In the genomic region with DNA sequence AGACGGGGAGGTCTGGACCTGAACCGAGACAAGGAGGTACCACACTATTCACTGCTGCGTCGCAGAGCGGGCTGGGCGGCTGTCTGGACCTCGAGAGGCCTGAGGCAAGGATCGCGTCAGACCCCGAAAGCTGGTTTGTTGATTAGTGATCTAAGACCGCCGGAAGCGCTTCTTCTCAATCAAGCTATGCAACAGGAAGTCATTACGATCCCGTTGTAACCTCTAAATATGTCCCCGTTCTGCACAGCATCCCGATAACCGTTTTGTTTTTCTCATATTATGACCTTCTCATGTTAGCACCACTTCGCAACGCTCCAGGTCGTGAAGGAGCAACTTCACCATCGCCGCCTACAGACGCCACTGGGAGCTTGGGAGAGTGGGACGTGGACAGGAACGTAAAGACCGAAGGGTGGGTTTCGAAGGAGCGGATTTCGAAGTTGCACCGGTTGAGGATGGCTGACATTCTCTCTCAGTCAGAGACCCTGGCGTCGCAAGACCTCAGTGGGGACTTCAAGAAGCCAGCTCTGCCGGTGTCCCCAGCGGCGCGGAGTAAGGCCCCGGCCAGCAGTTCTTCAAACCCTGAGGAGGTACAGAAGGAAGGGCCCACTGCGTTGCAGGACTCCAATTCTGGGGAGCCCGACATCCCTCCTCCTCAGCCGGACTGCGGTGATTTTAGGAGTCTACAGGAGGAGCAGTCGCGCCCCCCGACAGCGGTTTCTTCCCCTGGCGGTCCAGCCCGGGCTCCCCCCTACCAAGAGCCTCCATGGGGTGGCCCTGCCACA, we compare ENCODE assay signal across 1 cellular context.
TF ChIP-seq lines count a peak whose summit lies in the region.

A gene with protein sequence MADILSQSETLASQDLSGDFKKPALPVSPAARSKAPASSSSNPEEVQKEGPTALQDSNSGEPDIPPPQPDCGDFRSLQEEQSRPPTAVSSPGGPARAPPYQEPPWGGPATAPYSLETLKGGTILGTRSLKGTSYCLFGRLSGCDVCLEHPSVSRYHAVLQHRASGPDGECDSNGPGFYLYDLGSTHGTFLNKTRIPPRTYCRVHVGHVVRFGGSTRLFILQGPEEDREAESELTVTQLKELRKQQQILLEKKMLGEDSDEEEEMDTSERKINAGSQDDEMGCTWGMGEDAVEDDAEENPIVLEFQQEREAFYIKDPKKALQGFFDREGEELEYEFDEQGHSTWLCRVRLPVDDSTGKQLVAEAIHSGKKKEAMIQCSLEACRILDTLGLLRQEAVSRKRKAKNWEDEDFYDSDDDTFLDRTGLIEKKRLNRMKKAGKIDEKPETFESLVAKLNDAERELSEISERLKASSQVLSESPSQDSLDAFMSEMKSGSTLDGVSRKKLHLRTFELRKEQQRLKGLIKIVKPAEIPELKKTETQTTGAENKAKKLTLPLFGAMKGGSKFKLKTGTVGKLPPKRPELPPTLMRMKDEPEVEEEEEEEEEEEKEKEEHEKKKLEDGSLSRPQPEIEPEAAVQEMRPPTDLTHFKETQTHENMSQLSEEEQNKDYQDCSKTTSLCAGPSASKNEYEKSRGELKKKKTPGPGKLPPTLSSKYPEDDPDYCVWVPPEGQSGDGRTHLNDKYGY (plus strand): TSS at position 427 of the 782 bp plus-strand sequence. CDS start 26 bp downstream, at position 453.
A gene with protein sequence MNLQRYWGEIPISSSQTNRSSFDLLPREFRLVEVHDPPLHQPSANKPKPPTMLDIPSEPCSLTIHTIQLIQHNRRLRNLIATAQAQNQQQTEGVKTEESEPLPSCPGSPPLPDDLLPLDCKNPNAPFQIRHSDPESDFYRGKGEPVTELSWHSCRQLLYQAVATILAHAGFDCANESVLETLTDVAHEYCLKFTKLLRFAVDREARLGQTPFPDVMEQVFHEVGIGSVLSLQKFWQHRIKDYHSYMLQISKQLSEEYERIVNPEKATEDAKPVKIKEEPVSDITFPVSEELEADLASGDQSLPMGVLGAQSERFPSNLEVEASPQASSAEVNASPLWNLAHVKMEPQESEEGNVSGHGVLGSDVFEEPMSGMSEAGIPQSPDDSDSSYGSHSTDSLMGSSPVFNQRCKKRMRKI (minus strand): TSS at position 152 of the 782 bp plus-strand sequence. CDS start 1,422 bp downstream, outside the sequence.

TF ChIP-seq in K562, 482 proteins besides CTCF, POLR2A, EP300 and RAD21 (continued from another document and continues in another):
- TF ChIP-seq, protein P1, sequence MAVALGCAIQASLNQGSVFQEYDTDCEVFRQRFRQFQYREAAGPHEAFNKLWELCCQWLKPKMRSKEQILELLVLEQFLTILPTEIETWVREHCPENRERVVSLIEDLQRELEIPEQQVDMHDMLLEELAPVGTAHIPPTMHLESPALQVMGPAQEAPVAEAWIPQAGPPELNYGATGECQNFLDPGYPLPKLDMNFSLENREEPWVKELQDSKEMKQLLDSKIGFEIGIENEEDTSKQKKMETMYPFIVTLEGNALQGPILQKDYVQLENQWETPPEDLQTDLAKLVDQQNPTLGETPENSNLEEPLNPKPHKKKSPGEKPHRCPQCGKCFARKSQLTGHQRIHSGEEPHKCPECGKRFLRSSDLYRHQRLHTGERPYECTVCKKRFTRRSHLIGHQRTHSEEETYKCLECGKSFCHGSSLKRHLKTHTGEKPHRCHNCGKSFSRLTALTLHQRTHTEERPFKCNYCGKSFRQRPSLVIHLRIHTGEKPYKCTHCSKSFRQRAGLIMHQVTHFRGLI (CRISPR knock-in tag; IDR thresholded peaks at IDR 0.05) = no peak
- TF ChIP-seq FOXJ3 (CRISPR knock-in tag; IDR thresholded peaks at IDR 0.05) (no peak), CREBBP (IDR thresholded peaks at IDR 0.05; ENCODE audit: low read depth, low read length) (no peak), HDAC6 (IDR thresholded peaks at IDR 0.05; ENCODE audit: low read depth, low read length) (no peak), PHF21A (IDR thresholded peaks at IDR 0.05; ENCODE audit: borderline replicate concordance, low read depth) (peak; percentile 64; the same call in 1 of the 2 replicates), THRAP3 (IDR thresholded peaks at IDR 0.05; ENCODE audit: borderline replicate concordance) (peak; percentile 95), ZC3H8 (IDR thresholded peaks at IDR 0.05) (peak; percentile 93), SRSF9 (IDR thresholded peaks at IDR 0.05; ENCODE audit: borderline replicate concordance, low read depth, low read length) (no peak), EP400 (IDR thresholded peaks at IDR 0.05) (peak; percentile 96), ZNF224 (CRISPR knock-in tag; IDR thresholded peaks at IDR 0.05) (no peak), GATAD2A (IDR thresholded peaks at IDR 0.05) (0 out of 2 replicates have a peak, but pooled peaks have one; percentile 46), PRMT5 (CRISPR knock-in tag; IDR thresholded peaks at IDR 0.05) (no peak), MTA1 (IDR thresholded peaks at IDR 0.05; ENCODE audit: borderline replicate concordance) (peak; percentile 85; the same call in 1 of the 2 replicates), ZNF3 (CRISPR knock-in tag; IDR thresholded peaks at IDR 0.05) (0 out of 2 replicates have a peak, but pooled peaks have one; percentile 28), XRCC4 (IDR thresholded peaks at IDR 0.05; ENCODE audit: extremely low read depth, insufficient read depth, insufficient read length) (no peak), ZEB2 (IDR thresholded peaks at IDR 0.05) (peak; percentile 100), BMI1 (IDR thresholded peaks at IDR 0.05; ENCODE audit: low read length) (no peak), E2F3 (CRISPR knock-in tag; IDR thresholded peaks at IDR 0.05) (peak; percentile 36; the same call in 1 of the 2 replicates), CBX2 (IDR thresholded peaks at IDR 0.05; ENCODE audit: insufficient read depth, low read length, poor library complexity, severe bottlenecking) (no peak), KLF1 (tag; IDR thresholded peaks at IDR 0.05) (peak; percentile 58; the same call in 1 of the 2 replicates), SOX6 (IDR thresholded peaks at IDR 0.05) (peak; percentile 73; the same call in 1 of the 2 replicates), ZNF507 (tag; conservative IDR thresholded peaks at IDR 0.05) (no peak), ZNF12 (CRISPR knock-in tag; IDR thresholded peaks at IDR 0.05) (0 out of 2 replicates have a peak, but pooled peaks have one; percentile 45), ARID2 (IDR thresholded peaks at IDR 0.05) (0 out of 2 replicates have a peak, but pooled peaks have one; percentile 57), ZNF217 (CRISPR knock-in tag; IDR thresholded peaks at IDR 0.05) (no peak), ZSCAN32 (CRISPR knock-in tag; IDR thresholded peaks at IDR 0.05) (no peak), SMARCC2 (IDR thresholded peaks at IDR 0.05; ENCODE audit: low read depth) (no peak), TCF7 (IDR thresholded peaks at IDR 0.05; ENCODE audit: borderline replicate concordance) (0 out of 2 replicates have a peak, but pooled peaks have one; percentile 25), FOXK1 (CRISPR knock-in tag; IDR thresholded peaks at IDR 0.05; ENCODE audit: borderline replicate concordance) (no peak; the same call in 1 of the 2 replicates), SMAD1 (IDR thresholded peaks at IDR 0.05; ENCODE audit: low read depth, low read length, partially characterized antibody) (peak; percentile 70), HMGN3 (IDR thresholded peaks at IDR 0.05; ENCODE audit: borderline replicate concordance, extremely low read depth, insufficient read length, low read depth, low read length) (no peak), HSF4 (CRISPR knock-in tag; IDR thresholded peaks at IDR 0.05; ENCODE audit: borderline replicate concordance) (no peak)
- TF ChIP-seq, protein P2, sequence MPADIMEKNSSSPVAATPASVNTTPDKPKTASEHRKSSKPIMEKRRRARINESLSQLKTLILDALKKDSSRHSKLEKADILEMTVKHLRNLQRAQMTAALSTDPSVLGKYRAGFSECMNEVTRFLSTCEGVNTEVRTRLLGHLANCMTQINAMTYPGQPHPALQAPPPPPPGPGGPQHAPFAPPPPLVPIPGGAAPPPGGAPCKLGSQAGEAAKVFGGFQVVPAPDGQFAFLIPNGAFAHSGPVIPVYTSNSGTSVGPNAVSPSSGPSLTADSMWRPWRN (IDR thresholded peaks at IDR 0.05; ENCODE audit: low read depth) = peak; percentile 54; the same call in 1 of the 2 replicates
- TF ChIP-seq, protein P3, sequence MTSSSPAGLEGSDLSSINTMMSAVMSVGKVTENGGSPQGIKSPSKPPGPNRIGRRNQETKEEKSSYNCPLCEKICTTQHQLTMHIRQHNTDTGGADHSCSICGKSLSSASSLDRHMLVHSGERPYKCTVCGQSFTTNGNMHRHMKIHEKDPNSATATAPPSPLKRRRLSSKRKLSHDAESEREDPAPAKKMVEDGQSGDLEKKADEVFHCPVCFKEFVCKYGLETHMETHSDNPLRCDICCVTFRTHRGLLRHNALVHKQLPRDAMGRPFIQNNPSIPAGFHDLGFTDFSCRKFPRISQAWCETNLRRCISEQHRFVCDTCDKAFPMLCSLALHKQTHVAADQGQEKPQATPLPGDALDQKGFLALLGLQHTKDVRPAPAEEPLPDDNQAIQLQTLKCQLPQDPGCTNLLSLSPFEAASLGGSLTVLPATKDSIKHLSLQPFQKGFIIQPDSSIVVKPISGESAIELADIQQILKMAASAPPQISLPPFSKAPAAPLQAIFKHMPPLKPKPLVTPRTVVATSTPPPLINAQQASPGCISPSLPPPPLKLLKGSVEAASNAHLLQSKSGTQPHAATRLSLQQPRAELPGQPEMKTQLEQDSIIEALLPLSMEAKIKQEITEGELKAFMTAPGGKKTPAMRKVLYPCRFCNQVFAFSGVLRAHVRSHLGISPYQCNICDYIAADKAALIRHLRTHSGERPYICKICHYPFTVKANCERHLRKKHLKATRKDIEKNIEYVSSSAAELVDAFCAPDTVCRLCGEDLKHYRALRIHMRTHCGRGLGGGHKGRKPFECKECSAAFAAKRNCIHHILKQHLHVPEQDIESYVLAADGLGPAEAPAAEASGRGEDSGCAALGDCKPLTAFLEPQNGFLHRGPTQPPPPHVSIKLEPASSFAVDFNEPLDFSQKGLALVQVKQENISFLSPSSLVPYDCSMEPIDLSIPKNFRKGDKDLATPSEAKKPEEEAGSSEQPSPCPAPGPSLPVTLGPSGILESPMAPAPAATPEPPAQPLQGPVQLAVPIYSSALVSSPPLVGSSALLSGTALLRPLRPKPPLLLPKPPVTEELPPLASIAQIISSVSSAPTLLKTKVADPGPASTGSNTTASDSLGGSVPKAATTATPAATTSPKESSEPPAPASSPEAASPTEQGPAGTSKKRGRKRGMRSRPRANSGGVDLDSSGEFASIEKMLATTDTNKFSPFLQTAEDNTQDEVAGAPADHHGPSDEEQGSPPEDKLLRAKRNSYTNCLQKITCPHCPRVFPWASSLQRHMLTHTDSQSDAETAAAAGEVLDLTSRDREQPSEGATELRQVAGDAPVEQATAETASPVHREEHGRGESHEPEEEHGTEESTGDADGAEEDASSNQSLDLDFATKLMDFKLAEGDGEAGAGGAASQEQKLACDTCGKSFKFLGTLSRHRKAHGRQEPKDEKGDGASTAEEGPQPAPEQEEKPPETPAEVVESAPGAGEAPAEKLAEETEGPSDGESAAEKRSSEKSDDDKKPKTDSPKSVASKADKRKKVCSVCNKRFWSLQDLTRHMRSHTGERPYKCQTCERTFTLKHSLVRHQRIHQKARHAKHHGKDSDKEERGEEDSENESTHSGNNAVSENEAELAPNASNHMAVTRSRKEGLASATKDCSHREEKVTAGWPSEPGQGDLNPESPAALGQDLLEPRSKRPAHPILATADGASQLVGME (CRISPR knock-in tag; IDR thresholded peaks at IDR 0.05) = peak; percentile 82; the same call in 1 of the 2 replicates
- TF ChIP-seq, protein P4, sequence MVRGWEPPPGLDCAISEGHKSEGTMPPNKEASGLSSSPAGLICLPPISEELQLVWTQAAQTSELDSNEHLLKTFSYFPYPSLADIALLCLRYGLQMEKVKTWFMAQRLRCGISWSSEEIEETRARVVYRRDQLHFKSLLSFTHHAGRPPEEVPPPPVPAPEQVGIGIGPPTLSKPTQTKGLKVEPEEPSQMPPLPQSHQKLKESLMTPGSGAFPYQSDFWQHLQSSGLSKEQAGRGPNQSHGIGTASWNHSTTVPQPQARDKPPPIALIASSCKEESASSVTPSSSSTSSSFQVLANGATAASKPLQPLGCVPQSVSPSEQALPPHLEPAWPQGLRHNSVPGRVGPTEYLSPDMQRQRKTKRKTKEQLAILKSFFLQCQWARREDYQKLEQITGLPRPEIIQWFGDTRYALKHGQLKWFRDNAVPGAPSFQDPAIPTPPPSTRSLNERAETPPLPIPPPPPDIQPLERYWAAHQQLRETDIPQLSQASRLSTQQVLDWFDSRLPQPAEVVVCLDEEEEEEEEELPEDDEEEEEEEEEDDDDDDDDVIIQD (CRISPR knock-in tag; IDR thresholded peaks at IDR 0.05) = no peak
- TF ChIP-seq, protein P5, sequence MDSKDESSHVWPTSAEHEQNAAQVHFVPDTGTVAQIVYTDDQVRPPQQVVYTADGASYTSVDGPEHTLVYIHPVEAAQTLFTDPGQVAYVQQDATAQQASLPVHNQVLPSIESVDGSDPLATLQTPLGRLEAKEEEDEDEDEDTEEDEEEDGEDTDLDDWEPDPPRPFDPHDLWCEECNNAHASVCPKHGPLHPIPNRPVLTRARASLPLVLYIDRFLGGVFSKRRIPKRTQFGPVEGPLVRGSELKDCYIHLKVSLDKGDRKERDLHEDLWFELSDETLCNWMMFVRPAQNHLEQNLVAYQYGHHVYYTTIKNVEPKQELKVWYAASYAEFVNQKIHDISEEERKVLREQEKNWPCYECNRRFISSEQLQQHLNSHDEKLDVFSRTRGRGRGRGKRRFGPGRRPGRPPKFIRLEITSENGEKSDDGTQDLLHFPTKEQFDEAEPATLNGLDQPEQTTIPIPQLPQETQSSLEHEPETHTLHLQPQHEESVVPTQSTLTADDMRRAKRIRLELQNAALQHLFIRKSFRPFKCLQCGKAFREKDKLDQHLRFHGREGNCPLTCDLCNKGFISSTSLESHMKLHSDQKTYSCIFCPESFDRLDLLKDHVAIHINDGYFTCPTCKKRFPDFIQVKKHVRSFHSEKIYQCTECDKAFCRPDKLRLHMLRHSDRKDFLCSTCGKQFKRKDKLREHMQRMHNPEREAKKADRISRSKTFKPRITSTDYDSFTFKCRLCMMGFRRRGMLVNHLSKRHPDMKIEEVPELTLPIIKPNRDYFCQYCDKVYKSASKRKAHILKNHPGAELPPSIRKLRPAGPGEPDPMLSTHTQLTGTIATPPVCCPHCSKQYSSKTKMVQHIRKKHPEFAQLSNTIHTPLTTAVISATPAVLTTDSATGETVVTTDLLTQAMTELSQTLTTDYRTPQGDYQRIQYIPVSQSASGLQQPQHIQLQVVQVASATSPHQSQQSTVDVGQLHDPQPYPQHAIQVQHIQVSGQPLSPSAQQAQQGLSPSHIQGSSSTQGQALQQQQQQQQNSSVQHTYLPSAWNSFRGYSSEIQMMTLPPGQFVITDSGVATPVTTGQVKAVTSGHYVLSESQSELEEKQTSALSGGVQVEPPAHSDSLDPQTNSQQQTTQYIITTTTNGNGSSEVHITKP (IDR thresholded peaks at IDR 0.05; ENCODE audit: partially characterized antibody) = peak; percentile 33
- TF ChIP-seq, protein P6, sequence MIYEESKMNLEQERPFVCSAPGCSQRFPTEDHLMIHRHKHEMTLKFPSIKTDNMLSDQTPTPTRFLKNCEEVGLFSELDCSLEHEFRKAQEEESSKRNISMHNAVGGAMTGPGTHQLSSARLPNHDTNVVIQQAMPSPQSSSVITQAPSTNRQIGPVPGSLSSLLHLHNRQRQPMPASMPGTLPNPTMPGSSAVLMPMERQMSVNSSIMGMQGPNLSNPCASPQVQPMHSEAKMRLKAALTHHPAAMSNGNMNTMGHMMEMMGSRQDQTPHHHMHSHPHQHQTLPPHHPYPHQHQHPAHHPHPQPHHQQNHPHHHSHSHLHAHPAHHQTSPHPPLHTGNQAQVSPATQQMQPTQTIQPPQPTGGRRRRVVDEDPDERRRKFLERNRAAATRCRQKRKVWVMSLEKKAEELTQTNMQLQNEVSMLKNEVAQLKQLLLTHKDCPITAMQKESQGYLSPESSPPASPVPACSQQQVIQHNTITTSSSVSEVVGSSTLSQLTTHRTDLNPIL (CRISPR knock-in tag; IDR thresholded peaks at IDR 0.05) = no peak
